Comparison of ENCODE assay signal across 26 cellular contexts in genomic region chr19:47309038-47309437, GRCh38. TPM values are rescaled to one million over a fixed set of nuclear protein-coding genes. Genes with fewer than 3 reads are reported as not detected.
DNase-seq lines count a peak whose midpoint lies in the region; ATAC-seq, FAIRE-seq and TF ChIP-seq lines count a peak whose summit lies in the region.
"Had no signal": no experiment of that assay in that cellular context is flagged by ENCODE, and none has a peak within 500 bp of the region (broad histone marks: within the 10 kb centered on the region; RNA-seq: fewer than 3 reads in every experiment).

No MANE protein-coding gene starts in this region.

- H3K27me3 ChIP-seq in lower lobe of right lung (ENCODE audit: low read depth): peaks cover 7% of the 10 kb centered on the region
- H3K27me3 ChIP-seq: uterus had no signal

- no peaks in the 10 kb centered on the region for H3K36me3 ChIP-seq in lower lobe of right lung
- H3K36me3 ChIP-seq: stomach, uterus had no signal

- intact Hi-C loops in lower lobe of right lung (cut with DNase I): no loop called here

- TF ChIP-seq EP300 in A549 (IDR thresholded peaks at IDR 0.05): no peak

- peaks cover 52% of the 10 kb centered on the region for H3K27me3 Mint-ChIP-seq in stimulated activated naive CD8-positive, alpha-beta T cell treated with anti-CD3 and anti-CD28 coated beads, Interleukin-15, amount 100 ng/mL, for 72 hours

- H3K9me3 ChIP-seq in A549 (peaks cover 7% of the 10 kb centered on the region; the same call in 2 of the 3 replicates), lower lobe of right lung (no peaks in the 10 kb centered on the region)
- H3K9me3 ChIP-seq: stomach, uterus had no signal

- H3K4me1 Mint-ChIP-seq in stimulated activated naive CD8-positive, alpha-beta T cell treated with anti-CD3 and anti-CD28 coated beads, Interleukin-15, amount 100 ng/mL, for 72 hours: peaks cover 5% of the 10 kb centered on the region
- H3K4me1 Mint-ChIP-seq: T-helper 17 cell had no signal

- no peak for TF ChIP-seq RAD21 in A549 (conservative IDR thresholded peaks at IDR 0.05 in 1 of 2, IDR thresholded peaks at IDR 0.05 in 1 of 2)

- no peak overlapping the region for H3K4me3 Mint-ChIP-seq in stimulated activated naive CD8-positive, alpha-beta T cell treated with anti-CD3 and anti-CD28 coated beads, Interleukin-15, amount 100 ng/mL, for 72 hours
- H3K4me3 Mint-ChIP-seq: activated CD4-positive, alpha-beta memory T cell treated with anti-CD3 and anti-CD28 coated beads, Interleukin-2, amount 10 ng/mL, durations not matched to agents 7 days and 5 days; CD8-positive, alpha-beta memory T cell; T-helper 17 cell had no signal

- peaks cover 51% of the 10 kb centered on the region for H3K4me1 ChIP-seq in A549
- H3K4me1 ChIP-seq in lower lobe of right lung: peaks cover 10% of the 10 kb centered on the region
- H3K4me1 ChIP-seq: uterus had no signal

- TF ChIP-seq POLR2A in A549 (IDR thresholded peaks at IDR 0.05; ENCODE audit: low read length): no peak

- FAIRE-seq in A549 (lab: Jason Lieb, UNC): no peak
- FAIRE-seq: endometrium, frontal cortex, GM18507 had no signal

- ATAC-seq in A549 (no peak), lower lobe of right lung (no peak)
- no peak for ATAC-seq in stimulated activated naive CD8-positive, alpha-beta T cell treated with anti-CD3 and anti-CD28 coated beads, Interleukin-15, amount 100 ng/mL, for 72 hours

- peak overlapping the region; percentile 74 to 85; a peak in 5 of 6 replicates for H3K27ac ChIP-seq in A549
- H3K27ac ChIP-seq in lower lobe of right lung: peak overlapping the region; percentile 36
- H3K27ac ChIP-seq: uterus had no signal

- POLR2A ChIA-PET in A549 (lab: Yijun Ruan, JAX): interaction anchor here (0.7 kb wide), 1 partner anchor 21 kb away, joined by 6 read pairs; no protein-coding TSS in a partner anchor

- CTCF ChIA-PET in A549 (lab: Yijun Ruan, JAX): interaction anchor here (0.7 to 7.9 kb wide), 12 partner anchors 9 to 398 kb away, joined by 3 to 128 read pairs (median 4); partner anchors contain the start of gene DHX34

- no peak for TF ChIP-seq CTCF in A549 (IDR thresholded peaks at IDR 0.05)
- no peak for TF ChIP-seq CTCF in lower lobe of right lung (IDR thresholded peaks at IDR 0.05)

- peak overlapping the region in 1 of 2 donors; percentile 59 for H3K27ac Mint-ChIP-seq in stimulated activated naive CD8-positive, alpha-beta T cell treated with anti-CD3 and anti-CD28 coated beads, Interleukin-15, amount 100 ng/mL, for 72 hours
- H3K27ac Mint-ChIP-seq: activated CD4-positive, alpha-beta memory T cell treated with anti-CD3 and anti-CD28 coated beads, Interleukin-2, amount 10 ng/mL, durations not matched to agents 7 days and 5 days; natural killer cell treated with Interleukin-12 subunit alpha and Interleukin-12 subunit beta and Interleukin-15 and Interleukin-18, amount 100 ng/mL, for 72 hours; T-helper 17 cell had no signal

- 66% methylated on average over 8 of the region's 8 CpGs for WGBS in A549 (ENCODE audit: missing lambda C conversion rate)

- DNase-seq in A549 (ENCODE audit: low read depth in 1 of 2, low spot score in 1 of 2): no peak
- DNase-seq in EH (ENCODE audit: low read depth): peak; percentile 28
- peak; percentile 29 for DNase-seq in amniotic epithelial cell (ENCODE audit: low read depth)
- DNase-seq in lower lobe of right lung: no peak
- DNase-seq in stimulated activated naive CD4-positive, alpha-beta T cell (lab: John Stamatoyannopoulos, UW): no peak
- DNase-seq in stimulated activated naive CD8-positive, alpha-beta T cell treated with anti-CD3 and anti-CD28 coated beads, Interleukin-15, amount 100 ng/mL, for 72 hours: no peak
- DNase-seq in DMS79 (lab: John Stamatoyannopoulos, UW): no peak
- no peak for DNase-seq in NCI-H345 (lab: John Stamatoyannopoulos, UW)
- DNase-seq: activated CD4-positive, alpha-beta memory T cell treated with anti-CD3 and anti-CD28 coated beads, Interleukin-2, amount 10 ng/mL, durations not matched to agents 7 days and 5 days; activated naive CD4-positive, alpha-beta T cell treated with Interleukin-2 at 50 U/mL for 16 hours; CD8-positive, alpha-beta memory T cell; KBM-7; kidney glomerular epithelial cell; mesendoderm; NCI-H1105 treated with DMSO at 0.1 percent for 48 hours; NCI-H69; SIG-M5; stimulated activated CD4-positive, alpha-beta T cell treated with anti-CD3 and anti-CD28 coated beads, Interleukin-2, amount 100 ng/mL, for 24 hours; stomach; T-helper 17 cell; uterus had no signal

- no peaks in the 10 kb centered on the region for H3K9me3 Mint-ChIP-seq in stimulated activated naive CD8-positive, alpha-beta T cell treated with anti-CD3 and anti-CD28 coated beads, Interleukin-15, amount 100 ng/mL, for 72 hours
- H3K9me3 Mint-ChIP-seq: activated CD4-positive, alpha-beta memory T cell treated with anti-CD3 and anti-CD28 coated beads, Interleukin-2, amount 10 ng/mL, durations not matched to agents 7 days and 5 days; CD8-positive, alpha-beta memory T cell; natural killer cell treated with Interleukin-12 subunit alpha and Interleukin-12 subunit beta and Interleukin-15 and Interleukin-18, amount 100 ng/mL, for 72 hours had no signal

- H3K4me3 ChIP-seq in A549 (no peak overlapping the region), lower lobe of right lung (no peak overlapping the region)
- H3K4me3 ChIP-seq: uterus had no signal

- H3K4me2 ChIP-seq in A549: peak overlapping the region; percentile 43; the same call in 2 of the 3 replicates

TF ChIP-seq in A549, 52 proteins besides CTCF, POLR2A, EP300 and RAD21:
- TF ChIP-seq PHF8 (IDR thresholded peaks at IDR 0.05; ENCODE audit: borderline replicate concordance, low read depth) (no peak), ESRRA (IDR thresholded peaks at IDR 0.05; ENCODE audit: borderline replicate concordance, low read length) (no peak), BHLHE40 (IDR thresholded peaks at IDR 0.05; ENCODE audit: low read depth, low read length) (no peak), FOXS1 (CRISPR knock-in tag; IDR thresholded peaks at IDR 0.05) (no peak), ZFP36 (IDR thresholded peaks at IDR 0.05; ENCODE audit: borderline replicate concordance, partially characterized antibody) (no peak)

RNA-seq across cellular contexts. Expression of gene C5AR1, which starts 0.6 kb away (rescaled TPM):
- polyA plus RNA-seq in A549 (2011; rRNA removed): 3.4 and 3.5 TPM in 2 replicates
- polyA plus RNA-seq in A549 (2012; cell fraction: cytosol; rRNA removed): 1.9 and 2.5 TPM in 2 replicates
- polyA plus RNA-seq in A549 (2012; cell fraction: nucleus; rRNA removed): 15.1 and 15.4 TPM in 2 replicates
- polyA plus RNA-seq in A549 (2017; fragmentation: RNase III; extraction: RNeasy Plus Mini Kit Qiagen cat#74134 plus additional on column Dnase treatment): 1.4 to 1.6 TPM (median 1.5 TPM) in 3 replicates
- 1.4 and 2.1 TPM in 2 replicates for polyA minus RNA-seq in A549 (2011; rRNA and poly(A)+ RNA removed)
- total RNA-seq in lower lobe of right lung: 79.9 TPM
- total RNA-seq: activated CD4-positive, alpha-beta memory T cell treated with anti-CD3 and anti-CD28 coated beads, Interleukin-2, amount 10 ng/mL, durations not matched to agents 7 days and 5 days; Daoy had no signal
- polyA plus RNA-seq: CD8-positive, alpha-beta memory T cell had no signal

RNA-seq across cellular contexts. Expression of gene C5AR2, which starts 22.9 kb away (rescaled TPM):
- polyA plus RNA-seq in A549 (2011; rRNA removed) (0.28 and 0.36 TPM in 2 replicates), A549 (2017; fragmentation: RNase III; extraction: RNeasy Plus Mini Kit Qiagen cat#74134 plus additional on column Dnase treatment) (0.13 to 0.25 TPM (median 0.17 TPM) in 3 replicates)
- 0.12 and 0.29 TPM in 2 replicates for polyA plus RNA-seq in A549 (2012; cell fraction: cytosol; rRNA removed)
- polyA plus RNA-seq in A549 (2012; cell fraction: nucleus; rRNA removed): 1.2 and 1.4 TPM in 2 replicates
- 0.25 and 0.68 TPM in 2 replicates for polyA minus RNA-seq in A549 (2011; rRNA and poly(A)+ RNA removed)
- 6.4 TPM for total RNA-seq in lower lobe of right lung

RNA-seq across cellular contexts. Expression of gene INAFM1, which starts 34.4 kb away (rescaled TPM):
- polyA plus RNA-seq in A549 (2011; rRNA removed) (1.5 and 1.6 TPM in 2 replicates), A549 (2017; fragmentation: RNase III; extraction: RNeasy Plus Mini Kit Qiagen cat#74134 plus additional on column Dnase treatment) (4.6 to 5.7 TPM (median 5.5 TPM) in 3 replicates)
- 4.2 and 5.9 TPM in 2 replicates for polyA plus RNA-seq in A549 (2012; cell fraction: cytosol; rRNA removed)
- polyA plus RNA-seq in A549 (2012; cell fraction: nucleus; rRNA removed): 19.1 and 20.8 TPM in 2 replicates
- 0.21 and 2.1 TPM in 2 replicates for polyA minus RNA-seq in A549 (2011; rRNA and poly(A)+ RNA removed)
- 18.0 TPM for total RNA-seq in lower lobe of right lung

RNA-seq across cellular contexts. Expression of gene DHX34, which starts 40.1 kb away (rescaled TPM):
- 12.4 and 14.4 TPM in 2 replicates for polyA plus RNA-seq in A549 (2011; rRNA removed)
- 32.0 and 39.6 TPM in 2 replicates for polyA plus RNA-seq in A549 (2012; cell fraction: cytosol; rRNA removed)
- polyA plus RNA-seq in A549 (2012; cell fraction: nucleus; rRNA removed): 108 and 153 TPM in 2 replicates
- polyA plus RNA-seq in A549 (2017; fragmentation: RNase III; extraction: RNeasy Plus Mini Kit Qiagen cat#74134 plus additional on column Dnase treatment): 23.1 to 24.5 TPM (median 23.4 TPM) in 3 replicates
- polyA minus RNA-seq in A549 (2011; rRNA and poly(A)+ RNA removed): 20.8 and 26.6 TPM in 2 replicates
- total RNA-seq in lower lobe of right lung: 14.5 TPM

RNA-seq across cellular contexts. Expression of gene CCDC9, which starts 52.7 kb away (rescaled TPM):
- 6.5 and 9.4 TPM in 2 replicates for polyA plus RNA-seq in A549 (2011; rRNA removed)
- polyA plus RNA-seq in A549 (2012; cell fraction: cytosol; rRNA removed): 8.2 and 9.1 TPM in 2 replicates
- polyA plus RNA-seq in A549 (2012; cell fraction: nucleus; rRNA removed): 20.7 and 30.6 TPM in 2 replicates
- polyA plus RNA-seq in A549 (2017; fragmentation: RNase III; extraction: RNeasy Plus Mini Kit Qiagen cat#74134 plus additional on column Dnase treatment): 22.2 to 25.7 TPM (median 24.6 TPM) in 3 replicates
- polyA minus RNA-seq in A549 (2011; rRNA and poly(A)+ RNA removed): 1.7 and 6.1 TPM in 2 replicates
- total RNA-seq in lower lobe of right lung: 30.7 TPM

Comparison
In these comparisons a context has a peak if more than half of its experiments do, and no peak if none do; other contexts are left out.
1. DNase-seq: peak in EH (single experiment) and amniotic epithelial cell (single experiment); none in A549 (0 of 2), lower lobe of right lung (single experiment), stimulated activated naive CD4-positive, alpha-beta T cell (0 of 6), stimulated activated naive CD8-positive, alpha-beta T cell treated with anti-CD3 and anti-CD28 coated beads, Interleukin-15, amount 100 ng/mL, for 72 hours (0 of 2), DMS79 (single experiment) and NCI-H345 (single experiment).